2 cellular contexts compared by ENCODE assay signal in genomic region chr3:53235545-53235944, GRCh38.
TF ChIP-seq lines count a peak whose summit lies in the region.

No MANE protein-coding gene starts in this region.

TF ChIP-seq in IMR-90, 13 proteins besides CTCF, POLR2A, EP300 and RAD21:
- TF ChIP-seq ELK1 (IDR thresholded peaks at IDR 0.05; ENCODE audit: borderline replicate concordance, low read depth, low read length) = no peak
- no peak for TF ChIP-seq NFE2L2 (IDR thresholded peaks at IDR 0.05; ENCODE audit: low read depth, low read length)
- TF ChIP-seq RCOR1 (IDR thresholded peaks at IDR 0.05; ENCODE audit: insufficient replicate concordance, low read length) = no peak
- no peak for TF ChIP-seq CHD1 (IDR thresholded peaks at IDR 0.05; ENCODE audit: low read depth, low read length)
- no peak for TF ChIP-seq SMC3 (IDR thresholded peaks at IDR 0.05; ENCODE audit: low read depth, low read length)
- no peak for TF ChIP-seq BHLHE40 (IDR thresholded peaks at IDR 0.05; ENCODE audit: low read depth, low read length)
- no peak for TF ChIP-seq MXI1 (IDR thresholded peaks at IDR 0.05; ENCODE audit: borderline replicate concordance, low read depth, low read length)
- TF ChIP-seq MAZ (IDR thresholded peaks at IDR 0.05; ENCODE audit: borderline replicate concordance, low read depth, low read length) = no peak
- TF ChIP-seq FOS (IDR thresholded peaks at IDR 0.05; ENCODE audit: low read depth, low read length) = no peak
TF ChIP-seq in IMR-90: peak in this region for 0.

TF ChIP-seq in H1, 55 proteins besides CTCF, POLR2A, EP300 and RAD21:
- no peak for TF ChIP-seq SP4 (IDR thresholded peaks at IDR 0.05; ENCODE audit: low read length)
- no peak for TF ChIP-seq POU5F1 (IDR thresholded peaks at IDR 0.05; ENCODE audit: low read depth, low read length)
- TF ChIP-seq E2F6 (IDR thresholded peaks at IDR 0.05) = no peak
- TF ChIP-seq RBBP5 (IDR thresholded peaks at IDR 0.05; ENCODE audit: borderline replicate concordance, low read depth, low read length) = no peak
- no peak for TF ChIP-seq CBX5 (IDR thresholded peaks at IDR 0.05; ENCODE audit: low read depth, low read length)
- no peak for TF ChIP-seq MAX (IDR thresholded peaks at IDR 0.05)
- no peak for TF ChIP-seq KDM5A (IDR thresholded peaks at IDR 0.05; ENCODE audit: low read length)
- TF ChIP-seq HDAC2 (IDR thresholded peaks at IDR 0.05; ENCODE audit: borderline replicate concordance in 1 of 2, low read depth in 2 of 2, low read length in 2 of 2) = no peak
- TF ChIP-seq RXRA (IDR thresholded peaks at IDR 0.05; ENCODE audit: insufficient read depth, low read depth, low read length) = no peak
- TF ChIP-seq FOSL1 (IDR thresholded peaks at IDR 0.05; ENCODE audit: insufficient read depth, low read depth, low read length) = no peak
- no peak for TF ChIP-seq TBP (IDR thresholded peaks at IDR 0.05; ENCODE audit: low read depth, low read length)
- TF ChIP-seq ZNF274 (IDR thresholded peaks at IDR 0.05; ENCODE audit: borderline replicate concordance, extremely low read depth, low read length) = no peak
TF ChIP-seq in H1: peak in this region for 0.
